1 cellular context compared by ENCODE assay signal in the genomic region with DNA sequence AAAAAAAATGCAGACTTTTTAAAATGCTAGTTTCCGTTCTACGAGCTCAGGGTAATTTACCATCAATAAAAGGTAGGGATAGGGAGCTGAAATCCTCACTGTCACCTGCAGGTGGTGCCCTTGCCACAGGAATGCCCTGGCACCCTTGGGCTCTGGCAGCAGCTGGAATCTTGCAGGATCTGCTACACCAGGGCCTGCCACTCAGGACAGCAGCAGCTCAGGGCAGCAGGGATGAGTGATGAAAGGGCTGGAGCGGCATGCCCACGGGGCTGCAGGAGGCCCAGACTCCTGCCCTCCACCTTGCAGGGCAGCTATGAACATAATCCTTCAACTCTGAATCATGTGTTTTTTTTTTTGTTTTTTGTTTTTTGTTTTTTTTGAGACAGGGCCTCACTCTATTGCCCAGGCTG.
TF ChIP-seq lines count a peak whose summit lies in the region.

No MANE protein-coding gene starts in this region.

TF ChIP-seq in HepG2, 621 proteins besides CTCF, POLR2A, EP300 and RAD21 (continued from another document and continues in another):
- TF ChIP-seq, protein P1, sequence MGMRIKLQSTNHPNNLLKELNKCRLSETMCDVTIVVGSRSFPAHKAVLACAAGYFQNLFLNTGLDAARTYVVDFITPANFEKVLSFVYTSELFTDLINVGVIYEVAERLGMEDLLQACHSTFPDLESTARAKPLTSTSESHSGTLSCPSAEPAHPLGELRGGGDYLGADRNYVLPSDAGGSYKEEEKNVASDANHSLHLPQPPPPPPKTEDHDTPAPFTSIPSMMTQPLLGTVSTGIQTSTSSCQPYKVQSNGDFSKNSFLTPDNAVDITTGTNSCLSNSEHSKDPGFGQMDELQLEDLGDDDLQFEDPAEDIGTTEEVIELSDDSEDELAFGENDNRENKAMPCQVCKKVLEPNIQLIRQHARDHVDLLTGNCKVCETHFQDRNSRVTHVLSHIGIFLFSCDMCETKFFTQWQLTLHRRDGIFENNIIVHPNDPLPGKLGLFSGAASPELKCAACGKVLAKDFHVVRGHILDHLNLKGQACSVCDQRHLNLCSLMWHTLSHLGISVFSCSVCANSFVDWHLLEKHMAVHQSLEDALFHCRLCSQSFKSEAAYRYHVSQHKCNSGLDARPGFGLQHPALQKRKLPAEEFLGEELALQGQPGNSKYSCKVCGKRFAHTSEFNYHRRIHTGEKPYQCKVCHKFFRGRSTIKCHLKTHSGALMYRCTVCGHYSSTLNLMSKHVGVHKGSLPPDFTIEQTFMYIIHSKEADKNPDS (CRISPR knock-in tag; IDR thresholded peaks at IDR 0.05): no peak
- TF ChIP-seq ZNF24 (IDR thresholded peaks at IDR 0.05) (no peak), MAZ (IDR thresholded peaks at IDR 0.05; ENCODE audit: borderline replicate concordance, low read depth, low read length) (no peak), MAZ (CRISPR knock-in tag; IDR thresholded peaks at IDR 0.05; ENCODE audit: low read depth) (no peak), GATAD1 (CRISPR knock-in tag; IDR thresholded peaks at IDR 0.05) (peak; percentile 41; the same call in 1 of the 2 replicates), KDM6A (CRISPR knock-in tag; IDR thresholded peaks at IDR 0.05; ENCODE audit: low read depth) (no peak), CHCHD3 (CRISPR knock-in tag; IDR thresholded peaks at IDR 0.05) (no peak), ZNF7 (CRISPR knock-in tag; IDR thresholded peaks at IDR 0.05) (no peak), RXRA (CRISPR knock-in tag; IDR thresholded peaks at IDR 0.05) (0 out of 2 replicates have a peak, but pooled peaks have one; percentile 54), NBN (conservative IDR thresholded peaks at IDR 0.05) (no peak), PLRG1 (conservative IDR thresholded peaks at IDR 0.05) (no peak), STAT5B (CRISPR knock-in tag; IDR thresholded peaks at IDR 0.05) (no peak), JARID2 (CRISPR knock-in tag; IDR thresholded peaks at IDR 0.05; ENCODE audit: insufficient replicate concordance) (no peak), ZNF790 (CRISPR knock-in tag; IDR thresholded peaks at IDR 0.05; ENCODE audit: borderline replicate concordance) (no peak), HNRNPH1 (optimal IDR thresholded peaks at IDR 0.05; ENCODE audit: low read depth, low read length) (no peak), POGZ (CRISPR knock-in tag; IDR thresholded peaks at IDR 0.05) (no peak), SOX13 (IDR thresholded peaks at IDR 0.05) (no peak), SOX13 (CRISPR knock-in tag; conservative IDR thresholded peaks at IDR 0.05 in 1 of 2, IDR thresholded peaks at IDR 0.05 in 1 of 2) (no peak), TCF7L2 (IDR thresholded peaks at IDR 0.05; ENCODE audit: low read depth, low read length) (no peak), HDAC2 (CRISPR knock-in tag; IDR thresholded peaks at IDR 0.05) (peak; percentile 48; the same call in 1 of the 2 replicates)
- TF ChIP-seq, protein P2, sequence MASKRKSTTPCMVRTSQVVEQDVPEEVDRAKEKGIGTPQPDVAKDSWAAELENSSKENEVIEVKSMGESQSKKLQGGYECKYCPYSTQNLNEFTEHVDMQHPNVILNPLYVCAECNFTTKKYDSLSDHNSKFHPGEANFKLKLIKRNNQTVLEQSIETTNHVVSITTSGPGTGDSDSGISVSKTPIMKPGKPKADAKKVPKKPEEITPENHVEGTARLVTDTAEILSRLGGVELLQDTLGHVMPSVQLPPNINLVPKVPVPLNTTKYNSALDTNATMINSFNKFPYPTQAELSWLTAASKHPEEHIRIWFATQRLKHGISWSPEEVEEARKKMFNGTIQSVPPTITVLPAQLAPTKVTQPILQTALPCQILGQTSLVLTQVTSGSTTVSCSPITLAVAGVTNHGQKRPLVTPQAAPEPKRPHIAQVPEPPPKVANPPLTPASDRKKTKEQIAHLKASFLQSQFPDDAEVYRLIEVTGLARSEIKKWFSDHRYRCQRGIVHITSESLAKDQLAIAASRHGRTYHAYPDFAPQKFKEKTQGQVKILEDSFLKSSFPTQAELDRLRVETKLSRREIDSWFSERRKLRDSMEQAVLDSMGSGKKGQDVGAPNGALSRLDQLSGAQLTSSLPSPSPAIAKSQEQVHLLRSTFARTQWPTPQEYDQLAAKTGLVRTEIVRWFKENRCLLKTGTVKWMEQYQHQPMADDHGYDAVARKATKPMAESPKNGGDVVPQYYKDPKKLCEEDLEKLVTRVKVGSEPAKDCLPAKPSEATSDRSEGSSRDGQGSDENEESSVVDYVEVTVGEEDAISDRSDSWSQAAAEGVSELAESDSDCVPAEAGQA (IDR thresholded peaks at IDR 0.05; ENCODE audit: low read depth): no peak
- TF ChIP-seq, protein P2 (CRISPR knock-in tag; IDR thresholded peaks at IDR 0.05; ENCODE audit: borderline replicate concordance): no peak
- TF ChIP-seq, protein P3, sequence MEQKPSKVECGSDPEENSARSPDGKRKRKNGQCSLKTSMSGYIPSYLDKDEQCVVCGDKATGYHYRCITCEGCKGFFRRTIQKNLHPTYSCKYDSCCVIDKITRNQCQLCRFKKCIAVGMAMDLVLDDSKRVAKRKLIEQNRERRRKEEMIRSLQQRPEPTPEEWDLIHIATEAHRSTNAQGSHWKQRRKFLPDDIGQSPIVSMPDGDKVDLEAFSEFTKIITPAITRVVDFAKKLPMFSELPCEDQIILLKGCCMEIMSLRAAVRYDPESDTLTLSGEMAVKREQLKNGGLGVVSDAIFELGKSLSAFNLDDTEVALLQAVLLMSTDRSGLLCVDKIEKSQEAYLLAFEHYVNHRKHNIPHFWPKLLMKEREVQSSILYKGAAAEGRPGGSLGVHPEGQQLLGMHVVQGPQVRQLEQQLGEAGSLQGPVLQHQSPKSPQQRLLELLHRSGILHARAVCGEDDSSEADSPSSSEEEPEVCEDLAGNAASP (CRISPR knock-in tag; IDR thresholded peaks at IDR 0.05; ENCODE audit: borderline replicate concordance): no peak
- TF ChIP-seq, protein P4, sequence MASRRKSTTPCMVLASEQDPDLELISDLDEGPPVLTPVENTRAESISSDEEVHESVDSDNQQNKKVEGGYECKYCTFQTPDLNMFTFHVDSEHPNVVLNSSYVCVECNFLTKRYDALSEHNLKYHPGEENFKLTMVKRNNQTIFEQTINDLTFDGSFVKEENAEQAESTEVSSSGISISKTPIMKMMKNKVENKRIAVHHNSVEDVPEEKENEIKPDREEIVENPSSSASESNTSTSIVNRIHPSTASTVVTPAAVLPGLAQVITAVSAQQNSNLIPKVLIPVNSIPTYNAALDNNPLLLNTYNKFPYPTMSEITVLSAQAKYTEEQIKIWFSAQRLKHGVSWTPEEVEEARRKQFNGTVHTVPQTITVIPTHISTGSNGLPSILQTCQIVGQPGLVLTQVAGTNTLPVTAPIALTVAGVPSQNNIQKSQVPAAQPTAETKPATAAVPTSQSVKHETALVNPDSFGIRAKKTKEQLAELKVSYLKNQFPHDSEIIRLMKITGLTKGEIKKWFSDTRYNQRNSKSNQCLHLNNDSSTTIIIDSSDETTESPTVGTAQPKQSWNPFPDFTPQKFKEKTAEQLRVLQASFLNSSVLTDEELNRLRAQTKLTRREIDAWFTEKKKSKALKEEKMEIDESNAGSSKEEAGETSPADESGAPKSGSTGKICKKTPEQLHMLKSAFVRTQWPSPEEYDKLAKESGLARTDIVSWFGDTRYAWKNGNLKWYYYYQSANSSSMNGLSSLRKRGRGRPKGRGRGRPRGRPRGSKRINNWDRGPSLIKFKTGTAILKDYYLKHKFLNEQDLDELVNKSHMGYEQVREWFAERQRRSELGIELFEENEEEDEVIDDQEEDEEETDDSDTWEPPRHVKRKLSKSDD (CRISPR knock-in tag; IDR thresholded peaks at IDR 0.05; ENCODE audit: low read depth): no peak
- TF ChIP-seq, protein P5, sequence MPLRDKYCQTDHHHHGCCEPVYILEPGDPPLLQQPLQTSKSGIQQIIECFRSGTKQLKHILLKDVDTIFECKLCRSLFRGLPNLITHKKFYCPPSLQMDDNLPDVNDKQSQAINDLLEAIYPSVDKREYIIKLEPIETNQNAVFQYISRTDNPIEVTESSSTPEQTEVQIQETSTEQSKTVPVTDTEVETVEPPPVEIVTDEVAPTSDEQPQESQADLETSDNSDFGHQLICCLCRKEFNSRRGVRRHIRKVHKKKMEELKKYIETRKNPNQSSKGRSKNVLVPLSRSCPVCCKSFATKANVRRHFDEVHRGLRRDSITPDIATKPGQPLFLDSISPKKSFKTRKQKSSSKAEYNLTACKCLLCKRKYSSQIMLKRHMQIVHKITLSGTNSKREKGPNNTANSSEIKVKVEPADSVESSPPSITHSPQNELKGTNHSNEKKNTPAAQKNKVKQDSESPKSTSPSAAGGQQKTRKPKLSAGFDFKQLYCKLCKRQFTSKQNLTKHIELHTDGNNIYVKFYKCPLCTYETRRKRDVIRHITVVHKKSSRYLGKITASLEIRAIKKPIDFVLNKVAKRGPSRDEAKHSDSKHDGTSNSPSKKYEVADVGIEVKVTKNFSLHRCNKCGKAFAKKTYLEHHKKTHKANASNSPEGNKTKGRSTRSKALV (CRISPR knock-in tag; IDR thresholded peaks at IDR 0.05): no peak
- TF ChIP-seq, protein P6, sequence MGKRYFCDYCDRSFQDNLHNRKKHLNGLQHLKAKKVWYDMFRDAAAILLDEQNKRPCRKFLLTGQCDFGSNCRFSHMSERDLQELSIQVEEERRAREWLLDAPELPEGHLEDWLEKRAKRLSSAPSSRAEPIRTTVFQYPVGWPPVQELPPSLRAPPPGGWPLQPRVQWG (CRISPR knock-in tag; IDR thresholded peaks at IDR 0.05; ENCODE audit: borderline replicate concordance, low read depth): no peak
- TF ChIP-seq, protein P7, sequence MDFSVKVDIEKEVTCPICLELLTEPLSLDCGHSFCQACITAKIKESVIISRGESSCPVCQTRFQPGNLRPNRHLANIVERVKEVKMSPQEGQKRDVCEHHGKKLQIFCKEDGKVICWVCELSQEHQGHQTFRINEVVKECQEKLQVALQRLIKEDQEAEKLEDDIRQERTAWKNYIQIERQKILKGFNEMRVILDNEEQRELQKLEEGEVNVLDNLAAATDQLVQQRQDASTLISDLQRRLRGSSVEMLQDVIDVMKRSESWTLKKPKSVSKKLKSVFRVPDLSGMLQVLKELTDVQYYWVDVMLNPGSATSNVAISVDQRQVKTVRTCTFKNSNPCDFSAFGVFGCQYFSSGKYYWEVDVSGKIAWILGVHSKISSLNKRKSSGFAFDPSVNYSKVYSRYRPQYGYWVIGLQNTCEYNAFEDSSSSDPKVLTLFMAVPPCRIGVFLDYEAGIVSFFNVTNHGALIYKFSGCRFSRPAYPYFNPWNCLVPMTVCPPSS (IDR thresholded peaks at IDR 0.05): no peak
- TF ChIP-seq, protein P8, sequence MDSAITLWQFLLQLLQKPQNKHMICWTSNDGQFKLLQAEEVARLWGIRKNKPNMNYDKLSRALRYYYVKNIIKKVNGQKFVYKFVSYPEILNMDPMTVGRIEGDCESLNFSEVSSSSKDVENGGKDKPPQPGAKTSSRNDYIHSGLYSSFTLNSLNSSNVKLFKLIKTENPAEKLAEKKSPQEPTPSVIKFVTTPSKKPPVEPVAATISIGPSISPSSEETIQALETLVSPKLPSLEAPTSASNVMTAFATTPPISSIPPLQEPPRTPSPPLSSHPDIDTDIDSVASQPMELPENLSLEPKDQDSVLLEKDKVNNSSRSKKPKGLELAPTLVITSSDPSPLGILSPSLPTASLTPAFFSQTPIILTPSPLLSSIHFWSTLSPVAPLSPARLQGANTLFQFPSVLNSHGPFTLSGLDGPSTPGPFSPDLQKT (CRISPR knock-in tag; IDR thresholded peaks at IDR 0.05; ENCODE audit: borderline replicate concordance): no peak
- TF ChIP-seq, protein P9, sequence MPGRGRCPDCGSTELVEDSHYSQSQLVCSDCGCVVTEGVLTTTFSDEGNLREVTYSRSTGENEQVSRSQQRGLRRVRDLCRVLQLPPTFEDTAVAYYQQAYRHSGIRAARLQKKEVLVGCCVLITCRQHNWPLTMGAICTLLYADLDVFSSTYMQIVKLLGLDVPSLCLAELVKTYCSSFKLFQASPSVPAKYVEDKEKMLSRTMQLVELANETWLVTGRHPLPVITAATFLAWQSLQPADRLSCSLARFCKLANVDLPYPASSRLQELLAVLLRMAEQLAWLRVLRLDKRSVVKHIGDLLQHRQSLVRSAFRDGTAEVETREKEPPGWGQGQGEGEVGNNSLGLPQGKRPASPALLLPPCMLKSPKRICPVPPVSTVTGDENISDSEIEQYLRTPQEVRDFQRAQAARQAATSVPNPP (CRISPR knock-in tag; IDR thresholded peaks at IDR 0.05): no peak
- TF ChIP-seq, protein P10, sequence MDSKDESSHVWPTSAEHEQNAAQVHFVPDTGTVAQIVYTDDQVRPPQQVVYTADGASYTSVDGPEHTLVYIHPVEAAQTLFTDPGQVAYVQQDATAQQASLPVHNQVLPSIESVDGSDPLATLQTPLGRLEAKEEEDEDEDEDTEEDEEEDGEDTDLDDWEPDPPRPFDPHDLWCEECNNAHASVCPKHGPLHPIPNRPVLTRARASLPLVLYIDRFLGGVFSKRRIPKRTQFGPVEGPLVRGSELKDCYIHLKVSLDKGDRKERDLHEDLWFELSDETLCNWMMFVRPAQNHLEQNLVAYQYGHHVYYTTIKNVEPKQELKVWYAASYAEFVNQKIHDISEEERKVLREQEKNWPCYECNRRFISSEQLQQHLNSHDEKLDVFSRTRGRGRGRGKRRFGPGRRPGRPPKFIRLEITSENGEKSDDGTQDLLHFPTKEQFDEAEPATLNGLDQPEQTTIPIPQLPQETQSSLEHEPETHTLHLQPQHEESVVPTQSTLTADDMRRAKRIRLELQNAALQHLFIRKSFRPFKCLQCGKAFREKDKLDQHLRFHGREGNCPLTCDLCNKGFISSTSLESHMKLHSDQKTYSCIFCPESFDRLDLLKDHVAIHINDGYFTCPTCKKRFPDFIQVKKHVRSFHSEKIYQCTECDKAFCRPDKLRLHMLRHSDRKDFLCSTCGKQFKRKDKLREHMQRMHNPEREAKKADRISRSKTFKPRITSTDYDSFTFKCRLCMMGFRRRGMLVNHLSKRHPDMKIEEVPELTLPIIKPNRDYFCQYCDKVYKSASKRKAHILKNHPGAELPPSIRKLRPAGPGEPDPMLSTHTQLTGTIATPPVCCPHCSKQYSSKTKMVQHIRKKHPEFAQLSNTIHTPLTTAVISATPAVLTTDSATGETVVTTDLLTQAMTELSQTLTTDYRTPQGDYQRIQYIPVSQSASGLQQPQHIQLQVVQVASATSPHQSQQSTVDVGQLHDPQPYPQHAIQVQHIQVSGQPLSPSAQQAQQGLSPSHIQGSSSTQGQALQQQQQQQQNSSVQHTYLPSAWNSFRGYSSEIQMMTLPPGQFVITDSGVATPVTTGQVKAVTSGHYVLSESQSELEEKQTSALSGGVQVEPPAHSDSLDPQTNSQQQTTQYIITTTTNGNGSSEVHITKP (CRISPR knock-in tag; IDR thresholded peaks at IDR 0.05; ENCODE audit: low read depth): no peak
